ENCODE assay signal across 1 cellular context in the genomic region with DNA sequence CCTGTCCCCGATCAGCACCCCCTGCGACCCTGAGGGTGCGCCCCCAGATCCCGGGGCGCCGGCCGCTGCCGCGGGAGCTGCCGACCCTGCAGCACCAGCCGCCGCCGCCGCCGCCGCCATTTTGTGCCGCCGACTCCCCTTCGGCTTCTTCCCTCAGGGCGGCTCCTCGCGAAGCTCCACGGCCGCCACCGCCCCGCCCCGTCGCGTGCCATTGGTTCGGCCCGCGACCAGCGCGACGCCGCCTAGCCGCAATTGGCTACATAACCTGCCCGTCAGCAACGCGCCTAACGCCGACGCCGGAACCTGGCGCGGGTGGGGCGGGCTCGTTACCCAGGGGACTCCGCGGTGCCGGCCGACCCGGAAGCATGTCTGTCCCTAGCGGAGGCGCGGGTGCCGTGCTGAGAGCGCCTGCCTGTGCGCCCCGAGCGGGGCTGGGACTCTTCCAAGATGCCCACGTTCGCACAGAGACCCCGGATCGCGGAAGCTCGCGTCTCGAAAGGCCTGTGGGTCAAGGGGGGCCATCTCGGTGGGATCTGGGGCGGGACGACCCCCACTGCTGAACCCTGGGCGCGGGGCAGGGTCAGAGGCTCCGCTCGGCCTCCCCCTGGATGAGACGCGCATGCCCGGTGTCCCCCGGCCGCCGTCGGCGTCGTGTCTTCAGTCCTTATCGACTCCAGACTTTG.
TF ChIP-seq lines count a peak whose summit lies in the region.

A gene (minus strand): TSS at position 149 of the 683 bp plus-strand sequence. CDS start 29 bp downstream, at position 120.

TF ChIP-seq in GM12878, 131 proteins besides CTCF, POLR2A, EP300 and RAD21 (continued from another document and continues in another):
- TF ChIP-seq GABPA (IDR thresholded peaks at IDR 0.05; ENCODE audit: low read depth) (no peak), PAX8 (IDR thresholded peaks at IDR 0.05) (no peak), GATAD2B (conservative IDR thresholded peaks at IDR 0.05; ENCODE audit: low read depth) (peak; percentile 87), RELA (IDR thresholded peaks at IDR 0.05; ENCODE audit: borderline replicate concordance, partially characterized antibody) (peak; percentile 8), YBX1 (IDR thresholded peaks at IDR 0.05) (no peak), CREB1 (IDR thresholded peaks at IDR 0.05; ENCODE audit: low read depth) (no peak), DPF2 (IDR thresholded peaks at IDR 0.05) (peak; percentile 99), YY1 (IDR thresholded peaks at IDR 0.05; ENCODE audit: low read depth, low read length) (peak; percentile 96), BACH1 (IDR thresholded peaks at IDR 0.05; ENCODE audit: borderline replicate concordance) (peak; percentile 61), SREBF1 (IDR thresholded peaks at IDR 0.05; ENCODE audit: low read length) (no peak), SREBF2 (IDR thresholded peaks at IDR 0.05; ENCODE audit: low read length) (no peak), IKZF2 (IDR thresholded peaks at IDR 0.05) (no peak), HCFC1 (IDR thresholded peaks at IDR 0.05; ENCODE audit: low read length) (peak; percentile 68), CBX3 (IDR thresholded peaks at IDR 0.05; ENCODE audit: borderline replicate concordance, low read depth) (no peak), ZNF384 (IDR thresholded peaks at IDR 0.05; ENCODE audit: borderline replicate concordance, low read depth, low read length) (no peak), CEBPB (IDR thresholded peaks at IDR 0.05; ENCODE audit: borderline replicate concordance in 1 of 2, low read depth in 2 of 2, low read length in 2 of 2) (no peak), RCOR1 (conservative IDR thresholded peaks at IDR 0.05; ENCODE audit: low read depth, low read length) (no peak), SUZ12 (IDR thresholded peaks at IDR 0.05; ENCODE audit: unreplicated experiment) (no peak), CBFB (IDR thresholded peaks at IDR 0.05; ENCODE audit: low read depth) (peak; percentile 68; the same call in 1 of the 2 replicates), MTA3 (IDR thresholded peaks at IDR 0.05; ENCODE audit: borderline replicate concordance, low read length) (no peak), ZBED1 (IDR thresholded peaks at IDR 0.05; ENCODE audit: borderline replicate concordance) (peak; percentile 32; the same call in 1 of the 2 replicates), FOS (IDR thresholded peaks at IDR 0.05; ENCODE audit: borderline replicate concordance, extremely low read depth, insufficient read length) (peak; percentile 94), FOXK2 (IDR thresholded peaks at IDR 0.05) (no peak)
- TF ChIP-seq, protein P1, sequence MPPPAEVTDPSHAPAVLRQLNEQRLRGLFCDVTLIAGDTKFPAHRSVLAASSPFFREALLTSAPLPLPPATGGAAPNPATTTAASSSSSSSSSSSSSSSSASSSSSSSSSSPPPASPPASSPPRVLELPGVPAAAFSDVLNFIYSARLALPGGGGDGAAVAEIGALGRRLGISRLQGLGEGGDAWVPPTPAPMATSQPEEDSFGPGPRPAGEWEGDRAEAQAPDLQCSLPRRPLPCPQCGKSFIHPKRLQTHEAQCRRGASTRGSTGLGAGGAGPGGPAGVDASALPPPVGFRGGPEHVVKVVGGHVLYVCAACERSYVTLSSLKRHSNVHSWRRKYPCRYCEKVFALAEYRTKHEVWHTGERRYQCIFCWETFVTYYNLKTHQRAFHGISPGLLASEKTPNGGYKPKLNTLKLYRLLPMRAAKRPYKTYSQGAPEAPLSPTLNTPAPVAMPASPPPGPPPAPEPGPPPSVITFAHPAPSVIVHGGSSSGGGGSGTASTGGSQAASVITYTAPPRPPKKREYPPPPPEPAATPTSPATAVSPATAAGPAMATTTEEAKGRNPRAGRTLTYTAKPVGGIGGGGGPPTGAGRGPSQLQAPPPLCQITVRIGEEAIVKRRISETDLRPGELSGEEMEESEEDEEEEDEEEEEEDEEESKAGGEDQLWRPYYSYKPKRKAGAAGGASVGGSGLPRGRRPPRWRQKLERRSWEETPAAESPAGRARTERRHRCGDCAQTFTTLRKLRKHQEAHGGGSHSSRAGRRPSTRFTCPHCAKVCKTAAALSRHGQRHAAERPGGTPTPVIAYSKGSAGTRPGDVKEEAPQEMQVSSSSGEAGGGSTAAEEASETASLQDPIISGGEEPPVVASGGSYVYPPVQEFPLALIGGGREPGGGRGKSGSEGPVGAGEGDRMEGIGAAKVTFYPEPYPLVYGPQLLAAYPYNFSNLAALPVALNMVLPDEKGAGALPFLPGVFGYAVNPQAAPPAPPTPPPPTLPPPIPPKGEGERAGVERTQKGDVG (CRISPR knock-in tag; IDR thresholded peaks at IDR 0.05), result no peak
- TF ChIP-seq, protein P2, sequence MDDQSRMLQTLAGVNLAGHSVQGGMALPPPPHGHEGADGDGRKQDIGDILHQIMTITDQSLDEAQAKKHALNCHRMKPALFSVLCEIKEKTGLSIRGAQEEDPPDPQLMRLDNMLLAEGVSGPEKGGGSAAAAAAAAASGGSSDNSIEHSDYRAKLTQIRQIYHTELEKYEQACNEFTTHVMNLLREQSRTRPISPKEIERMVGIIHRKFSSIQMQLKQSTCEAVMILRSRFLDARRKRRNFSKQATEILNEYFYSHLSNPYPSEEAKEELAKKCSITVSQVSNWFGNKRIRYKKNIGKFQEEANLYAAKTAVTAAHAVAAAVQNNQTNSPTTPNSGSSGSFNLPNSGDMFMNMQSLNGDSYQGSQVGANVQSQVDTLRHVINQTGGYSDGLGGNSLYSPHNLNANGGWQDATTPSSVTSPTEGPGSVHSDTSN (IDR thresholded peaks at IDR 0.05; ENCODE audit: insufficient replicate concordance, low read depth, low read length), result peak; percentile 98
- TF ChIP-seq, protein P3, sequence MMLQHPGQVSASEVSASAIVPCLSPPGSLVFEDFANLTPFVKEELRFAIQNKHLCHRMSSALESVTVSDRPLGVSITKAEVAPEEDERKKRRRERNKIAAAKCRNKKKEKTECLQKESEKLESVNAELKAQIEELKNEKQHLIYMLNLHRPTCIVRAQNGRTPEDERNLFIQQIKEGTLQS (IDR thresholded peaks at IDR 0.05; ENCODE audit: borderline replicate concordance, extremely low read depth, low read depth, low read length), result no peak
- TF ChIP-seq, protein P4, sequence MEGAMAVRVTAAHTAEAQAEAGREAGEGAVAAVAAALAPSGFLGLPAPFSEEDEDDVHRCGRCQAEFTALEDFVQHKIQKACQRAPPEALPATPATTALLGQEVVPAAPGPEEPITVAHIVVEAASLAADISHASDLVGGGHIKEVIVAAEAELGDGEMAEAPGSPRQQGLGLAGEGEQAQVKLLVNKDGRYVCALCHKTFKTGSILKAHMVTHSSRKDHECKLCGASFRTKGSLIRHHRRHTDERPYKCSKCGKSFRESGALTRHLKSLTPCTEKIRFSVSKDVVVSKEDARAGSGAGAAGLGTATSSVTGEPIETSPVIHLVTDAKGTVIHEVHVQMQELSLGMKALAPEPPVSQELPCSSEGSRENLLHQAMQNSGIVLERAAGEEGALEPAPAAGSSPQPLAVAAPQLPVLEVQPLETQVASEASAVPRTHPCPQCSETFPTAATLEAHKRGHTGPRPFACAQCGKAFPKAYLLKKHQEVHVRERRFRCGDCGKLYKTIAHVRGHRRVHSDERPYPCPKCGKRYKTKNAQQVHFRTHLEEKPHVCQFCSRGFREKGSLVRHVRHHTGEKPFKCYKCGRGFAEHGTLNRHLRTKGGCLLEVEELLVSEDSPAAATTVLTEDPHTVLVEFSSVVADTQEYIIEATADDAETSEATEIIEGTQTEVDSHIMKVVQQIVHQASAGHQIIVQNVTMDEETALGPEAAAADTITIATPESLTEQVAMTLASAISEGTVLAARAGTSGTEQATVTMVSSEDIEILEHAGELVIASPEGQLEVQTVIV (IDR thresholded peaks at IDR 0.05; ENCODE audit: borderline replicate concordance, partially characterized antibody), result peak; percentile 86
- TF ChIP-seq, protein P5, sequence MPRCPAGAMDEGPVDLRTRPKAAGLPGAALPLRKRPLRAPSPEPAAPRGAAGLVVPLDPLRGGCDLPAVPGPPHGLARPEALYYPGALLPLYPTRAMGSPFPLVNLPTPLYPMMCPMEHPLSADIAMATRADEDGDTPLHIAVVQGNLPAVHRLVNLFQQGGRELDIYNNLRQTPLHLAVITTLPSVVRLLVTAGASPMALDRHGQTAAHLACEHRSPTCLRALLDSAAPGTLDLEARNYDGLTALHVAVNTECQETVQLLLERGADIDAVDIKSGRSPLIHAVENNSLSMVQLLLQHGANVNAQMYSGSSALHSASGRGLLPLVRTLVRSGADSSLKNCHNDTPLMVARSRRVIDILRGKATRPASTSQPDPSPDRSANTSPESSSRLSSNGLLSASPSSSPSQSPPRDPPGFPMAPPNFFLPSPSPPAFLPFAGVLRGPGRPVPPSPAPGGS (IDR thresholded peaks at IDR 0.05; ENCODE audit: borderline replicate concordance, insufficient read depth, low read depth, low read length, poor library complexity, severe bottlenecking), result peak; percentile 23
- TF ChIP-seq, protein P6, sequence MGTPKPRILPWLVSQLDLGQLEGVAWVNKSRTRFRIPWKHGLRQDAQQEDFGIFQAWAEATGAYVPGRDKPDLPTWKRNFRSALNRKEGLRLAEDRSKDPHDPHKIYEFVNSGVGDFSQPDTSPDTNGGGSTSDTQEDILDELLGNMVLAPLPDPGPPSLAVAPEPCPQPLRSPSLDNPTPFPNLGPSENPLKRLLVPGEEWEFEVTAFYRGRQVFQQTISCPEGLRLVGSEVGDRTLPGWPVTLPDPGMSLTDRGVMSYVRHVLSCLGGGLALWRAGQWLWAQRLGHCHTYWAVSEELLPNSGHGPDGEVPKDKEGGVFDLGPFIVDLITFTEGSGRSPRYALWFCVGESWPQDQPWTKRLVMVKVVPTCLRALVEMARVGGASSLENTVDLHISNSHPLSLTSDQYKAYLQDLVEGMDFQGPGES (IDR thresholded peaks at IDR 0.05), result peak; percentile 97
- TF ChIP-seq, protein P7, sequence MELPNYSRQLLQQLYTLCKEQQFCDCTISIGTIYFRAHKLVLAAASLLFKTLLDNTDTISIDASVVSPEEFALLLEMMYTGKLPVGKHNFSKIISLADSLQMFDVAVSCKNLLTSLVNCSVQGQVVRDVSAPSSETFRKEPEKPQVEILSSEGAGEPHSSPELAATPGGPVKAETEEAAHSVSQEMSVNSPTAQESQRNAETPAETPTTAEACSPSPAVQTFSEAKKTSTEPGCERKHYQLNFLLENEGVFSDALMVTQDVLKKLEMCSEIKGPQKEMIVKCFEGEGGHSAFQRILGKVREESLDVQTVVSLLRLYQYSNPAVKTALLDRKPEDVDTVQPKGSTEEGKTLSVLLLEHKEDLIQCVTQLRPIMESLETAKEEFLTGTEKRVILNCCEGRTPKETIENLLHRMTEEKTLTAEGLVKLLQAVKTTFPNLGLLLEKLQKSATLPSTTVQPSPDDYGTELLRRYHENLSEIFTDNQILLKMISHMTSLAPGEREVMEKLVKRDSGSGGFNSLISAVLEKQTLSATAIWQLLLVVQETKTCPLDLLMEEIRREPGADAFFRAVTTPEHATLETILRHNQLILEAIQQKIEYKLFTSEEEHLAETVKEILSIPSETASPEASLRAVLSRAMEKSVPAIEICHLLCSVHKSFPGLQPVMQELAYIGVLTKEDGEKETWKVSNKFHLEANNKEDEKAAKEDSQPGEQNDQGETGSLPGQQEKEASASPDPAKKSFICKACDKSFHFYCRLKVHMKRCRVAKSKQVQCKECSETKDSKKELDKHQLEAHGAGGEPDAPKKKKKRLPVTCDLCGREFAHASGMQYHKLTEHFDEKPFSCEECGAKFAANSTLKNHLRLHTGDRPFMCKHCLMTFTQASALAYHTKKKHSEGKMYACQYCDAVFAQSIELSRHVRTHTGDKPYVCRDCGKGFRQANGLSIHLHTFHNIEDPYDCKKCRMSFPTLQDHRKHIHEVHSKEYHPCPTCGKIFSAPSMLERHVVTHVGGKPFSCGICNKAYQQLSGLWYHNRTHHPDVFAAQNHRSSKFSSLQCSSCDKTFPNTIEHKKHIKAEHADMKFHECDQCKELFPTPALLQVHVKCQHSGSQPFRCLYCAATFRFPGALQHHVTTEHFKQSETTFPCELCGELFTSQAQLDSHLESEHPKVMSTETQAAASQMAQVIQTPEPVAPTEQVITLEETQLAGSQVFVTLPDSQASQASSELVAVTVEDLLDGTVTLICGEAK (IDR thresholded peaks at IDR 0.05; ENCODE audit: borderline replicate concordance), result peak; percentile 83
- TF ChIP-seq, protein P8, sequence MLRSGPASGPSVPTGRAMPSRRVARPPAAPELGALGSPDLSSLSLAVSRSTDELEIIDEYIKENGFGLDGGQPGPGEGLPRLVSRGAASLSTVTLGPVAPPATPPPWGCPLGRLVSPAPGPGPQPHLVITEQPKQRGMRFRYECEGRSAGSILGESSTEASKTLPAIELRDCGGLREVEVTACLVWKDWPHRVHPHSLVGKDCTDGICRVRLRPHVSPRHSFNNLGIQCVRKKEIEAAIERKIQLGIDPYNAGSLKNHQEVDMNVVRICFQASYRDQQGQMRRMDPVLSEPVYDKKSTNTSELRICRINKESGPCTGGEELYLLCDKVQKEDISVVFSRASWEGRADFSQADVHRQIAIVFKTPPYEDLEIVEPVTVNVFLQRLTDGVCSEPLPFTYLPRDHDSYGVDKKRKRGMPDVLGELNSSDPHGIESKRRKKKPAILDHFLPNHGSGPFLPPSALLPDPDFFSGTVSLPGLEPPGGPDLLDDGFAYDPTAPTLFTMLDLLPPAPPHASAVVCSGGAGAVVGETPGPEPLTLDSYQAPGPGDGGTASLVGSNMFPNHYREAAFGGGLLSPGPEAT (IDR thresholded peaks at IDR 0.05; ENCODE audit: low read depth), result 0 out of 2 replicates have a peak, but pooled peaks have one; percentile 16
- TF ChIP-seq, protein P9, sequence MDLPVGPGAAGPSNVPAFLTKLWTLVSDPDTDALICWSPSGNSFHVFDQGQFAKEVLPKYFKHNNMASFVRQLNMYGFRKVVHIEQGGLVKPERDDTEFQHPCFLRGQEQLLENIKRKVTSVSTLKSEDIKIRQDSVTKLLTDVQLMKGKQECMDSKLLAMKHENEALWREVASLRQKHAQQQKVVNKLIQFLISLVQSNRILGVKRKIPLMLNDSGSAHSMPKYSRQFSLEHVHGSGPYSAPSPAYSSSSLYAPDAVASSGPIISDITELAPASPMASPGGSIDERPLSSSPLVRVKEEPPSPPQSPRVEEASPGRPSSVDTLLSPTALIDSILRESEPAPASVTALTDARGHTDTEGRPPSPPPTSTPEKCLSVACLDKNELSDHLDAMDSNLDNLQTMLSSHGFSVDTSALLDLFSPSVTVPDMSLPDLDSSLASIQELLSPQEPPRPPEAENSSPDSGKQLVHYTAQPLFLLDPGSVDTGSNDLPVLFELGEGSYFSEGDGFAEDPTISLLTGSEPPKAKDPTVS (IDR thresholded peaks at IDR 0.05; ENCODE audit: low read depth, low read length), result no peak
